ENCODE assay signal across 10 cellular contexts in the genomic region with DNA sequence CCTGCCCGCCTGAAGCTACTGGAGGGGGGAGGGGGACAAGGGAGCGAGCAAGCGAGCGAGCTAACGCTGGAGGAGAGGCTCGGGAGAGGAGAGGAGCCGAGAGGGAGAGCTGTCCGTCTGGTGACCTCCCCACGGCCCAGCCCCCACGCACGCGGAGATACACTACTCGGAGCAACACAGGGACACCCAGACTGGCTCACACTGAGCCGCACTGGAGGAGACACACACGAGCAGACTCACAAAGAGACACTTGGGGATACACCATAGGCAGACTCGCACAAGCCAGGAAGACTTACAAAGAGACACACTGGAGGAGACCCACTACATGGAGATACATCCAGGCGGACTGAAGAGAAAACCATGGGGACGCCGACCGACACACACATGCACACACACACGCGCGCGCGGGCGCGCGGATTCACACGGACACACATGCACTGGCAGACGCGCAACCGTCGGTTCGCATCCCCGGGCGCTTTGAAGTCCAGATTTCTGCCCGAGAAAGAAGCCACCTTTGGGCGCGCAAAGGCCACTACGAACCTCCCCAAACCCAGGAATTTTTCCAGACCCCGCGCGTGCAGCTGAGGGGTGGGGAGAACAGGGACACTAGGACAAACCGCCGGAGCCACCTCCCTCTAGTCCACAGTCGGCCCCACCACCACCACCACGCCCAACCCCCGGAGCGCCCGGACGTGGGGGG. TPM values are rescaled to one million over a fixed set of nuclear protein-coding genes. Genes with fewer than 3 reads are reported as not detected.
A peak's percentile ranks its signal among the peaks of the same experiment; 100 is the strongest.
DNase-seq lines count a peak whose midpoint lies in the region; ATAC-seq and TF ChIP-seq lines count a peak whose summit lies in the region.
"Had no signal": no experiment of that assay in that cellular context is flagged by ENCODE, and none has a peak within 500 bp of the region (broad histone marks: within the 10 kb centered on the region; RNA-seq: fewer than 3 reads in every experiment).

No MANE protein-coding gene starts in this region.

- no peaks in the 10 kb centered on the region for H3K9me3 ChIP-seq in thyroid gland

- TF ChIP-seq CTCF in GM23338 (conservative IDR thresholded peaks at IDR 0.05; ENCODE audit: low read depth in 2 of 2) (no peak), thyroid gland (IDR thresholded peaks at IDR 0.05) (no peak)

- peak; percentile 50 for DNase-seq in GM23338 (ENCODE audit: low spot score)
- DNase-seq in T-cell, result no peak
- peak; percentile 41 for DNase-seq in left ventricle myocardium superior
- DNase-seq in retina, result peak; percentile 81
- no peak for DNase-seq in NK-92 treated with Interleukin-12 subunit alpha and Interleukin-12 subunit beta, amount 100 ng/mL, for 24 hours (lab: John Stamatoyannopoulos, UW)
- no peak for DNase-seq in AG08395 (ENCODE audit: low spot score)
- no peak for DNase-seq in NK-92 (lab: John Stamatoyannopoulos, UW; ENCODE audit: unreplicated experiment)
- DNase-seq in thyroid gland, result no peak

- H3K27me3 ChIP-seq in GM23338 (ENCODE audit: insufficient read depth) (peaks cover 100% of the 10 kb centered on the region), thyroid gland (peaks cover 4% of the 10 kb centered on the region)

- H3K79me2 ChIP-seq in GM23338 (replicated peaks; ENCODE audit: insufficient read depth), result no peaks in the 10 kb centered on the region

- peaks cover 45% of the 10 kb centered on the region for H3K4me1 Mint-ChIP-seq in GM23338
- H3K4me1 Mint-ChIP-seq in T-cell, result peaks cover 23 to 35% (median 31%) of the 10 kb centered on the region in 3 donors

- H3K27me3 Mint-ChIP-seq in GM23338 (ENCODE audit: insufficient read depth, low read depth, poor library complexity) (peaks cover 92% of the 10 kb centered on the region), T-cell (peaks cover 70 to 87% of the 10 kb centered on the region in 2 donors)

- no peak overlapping the region for H3K27ac Mint-ChIP-seq in GM23338
- H3K27ac Mint-ChIP-seq in T-cell, result peak overlapping the region in 1 of 2 donors; percentile 62

- no peaks in the 10 kb centered on the region for H3F3A ChIP-seq in GM23338 (replicated peaks; ENCODE audit: low read depth)

- POLR2A ChIA-PET in T-cell (lab: Charles Lee), result no interaction called here

- peaks cover 6% of the 10 kb centered on the region for H4K20me1 ChIP-seq in GM23338 (replicated peaks; ENCODE audit: insufficient read depth)

- no peak overlapping the region for H3K27ac ChIP-seq in GM23338 (ENCODE audit: low read depth)
- H3K27ac ChIP-seq in thyroid gland, result no peak overlapping the region

- WGBS in thyroid gland, 2 donors, result 2 to 5% methylated on average over 18 to 32 of the region's 51 CpGs

- ATAC-seq in GM23338 (no peak), T-cell (replicated peaks in 1 of 4) (no peak), left ventricle myocardium superior (no peak)

- peak overlapping the region; percentile 78 for H3K4me2 ChIP-seq in GM23338

- H3K4me3 ChIP-seq in GM23338 (peak overlapping the region; percentile 70), thyroid gland (replicated peaks in 1 of 3) (peak overlapping the region in 1 of 3 donors; percentile 44)

- H3K36me3 Mint-ChIP-seq in GM23338 (ENCODE audit: low read depth) (no peaks in the 10 kb centered on the region; the same call in 2 of the 3 replicates), T-cell (no peaks in the 10 kb centered on the region)

- H3K9me2 ChIP-seq in GM23338 (ENCODE audit: insufficient read depth), result no peaks in the 10 kb centered on the region

- intact Hi-C loops in left ventricle myocardium superior (cut with micrococcal nuclease), result loop anchor here (5.0 kb wide), 1 partner anchor 42 kb away; no protein-coding TSS in a partner anchor
- intact Hi-C loops in thyroid gland (cut with DNase I), result no loop called here

- no peak overlapping the region for H2AFZ ChIP-seq in GM23338

- peak overlapping the region; percentile 81 for H3K4me3 Mint-ChIP-seq in GM23338
- peak overlapping the region; percentile 53 to 70 (median 66) for H3K4me3 Mint-ChIP-seq in T-cell

- H3K9me3 Mint-ChIP-seq in GM23338 (peaks cover 3% of the 10 kb centered on the region; the same call in 1 of the 3 replicates), T-cell (no peaks in the 10 kb centered on the region)

- TF ChIP-seq POLR2A in thyroid gland (IDR thresholded peaks at IDR 0.05), result no peak

- H3K36me3 ChIP-seq in GM23338 (ENCODE audit: insufficient read depth) (no peaks in the 10 kb centered on the region), thyroid gland (no peaks in the 10 kb centered on the region)

- CTCF ChIA-PET in T-cell (lab: Charles Lee), result interaction anchor here (0.7 to 1.4 kb wide), 2 partner anchors 13 to 15 kb away, joined by 3 read pairs; no protein-coding TSS in a partner anchor

- H3K4me1 ChIP-seq in GM23338 (ENCODE audit: insufficient read depth), result peaks cover 52% of the 10 kb centered on the region
- peaks cover 12 to 39% of the 10 kb centered on the region in 2 donors for H3K4me1 ChIP-seq in thyroid gland

TF ChIP-seq in GM23338, 12 proteins besides CTCF, POLR2A, EP300 and RAD21 (continues in another document):
- TF ChIP-seq, protein P1, sequence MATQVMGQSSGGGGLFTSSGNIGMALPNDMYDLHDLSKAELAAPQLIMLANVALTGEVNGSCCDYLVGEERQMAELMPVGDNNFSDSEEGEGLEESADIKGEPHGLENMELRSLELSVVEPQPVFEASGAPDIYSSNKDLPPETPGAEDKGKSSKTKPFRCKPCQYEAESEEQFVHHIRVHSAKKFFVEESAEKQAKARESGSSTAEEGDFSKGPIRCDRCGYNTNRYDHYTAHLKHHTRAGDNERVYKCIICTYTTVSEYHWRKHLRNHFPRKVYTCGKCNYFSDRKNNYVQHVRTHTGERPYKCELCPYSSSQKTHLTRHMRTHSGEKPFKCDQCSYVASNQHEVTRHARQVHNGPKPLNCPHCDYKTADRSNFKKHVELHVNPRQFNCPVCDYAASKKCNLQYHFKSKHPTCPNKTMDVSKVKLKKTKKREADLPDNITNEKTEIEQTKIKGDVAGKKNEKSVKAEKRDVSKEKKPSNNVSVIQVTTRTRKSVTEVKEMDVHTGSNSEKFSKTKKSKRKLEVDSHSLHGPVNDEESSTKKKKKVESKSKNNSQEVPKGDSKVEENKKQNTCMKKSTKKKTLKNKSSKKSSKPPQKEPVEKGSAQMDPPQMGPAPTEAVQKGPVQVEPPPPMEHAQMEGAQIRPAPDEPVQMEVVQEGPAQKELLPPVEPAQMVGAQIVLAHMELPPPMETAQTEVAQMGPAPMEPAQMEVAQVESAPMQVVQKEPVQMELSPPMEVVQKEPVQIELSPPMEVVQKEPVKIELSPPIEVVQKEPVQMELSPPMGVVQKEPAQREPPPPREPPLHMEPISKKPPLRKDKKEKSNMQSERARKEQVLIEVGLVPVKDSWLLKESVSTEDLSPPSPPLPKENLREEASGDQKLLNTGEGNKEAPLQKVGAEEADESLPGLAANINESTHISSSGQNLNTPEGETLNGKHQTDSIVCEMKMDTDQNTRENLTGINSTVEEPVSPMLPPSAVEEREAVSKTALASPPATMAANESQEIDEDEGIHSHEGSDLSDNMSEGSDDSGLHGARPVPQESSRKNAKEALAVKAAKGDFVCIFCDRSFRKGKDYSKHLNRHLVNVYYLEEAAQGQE (IDR thresholded peaks at IDR 0.05; ENCODE audit: unreplicated experiment), result no peak
- TF ChIP-seq ETS1 (IDR thresholded peaks at IDR 0.05) (no peak), EZH2 (IDR thresholded peaks at IDR 0.05; ENCODE audit: low read depth, unreplicated experiment) (peak; percentile 92), STAT1 (IDR thresholded peaks at IDR 0.05; ENCODE audit: unreplicated experiment) (no peak), POLR2AphosphoS5 (IDR thresholded peaks at IDR 0.05; ENCODE audit: low read depth) (no peak), JUNB (IDR thresholded peaks at IDR 0.05; ENCODE audit: unreplicated experiment) (no peak), EZH2phosphoT487 (IDR thresholded peaks at IDR 0.05; ENCODE audit: unreplicated experiment) (peak; percentile 75)

RNA-seq across cellular contexts. Expression of gene CNTFR, which starts 0.7 kb away (rescaled TPM):
- total RNA-seq in GM23338 (2014; rRNA removed; shearing (Covaris generic)), result 1.1 and 1.9 TPM in 2 replicates
- 0.59 and 0.73 TPM in 2 replicates for polyA plus RNA-seq in GM23338 (2016; fragmentation: Nextera tagmentation; extraction: Ambion mirVana)
- total RNA-seq in T-cell (not detected), left ventricle myocardium superior (3.3 TPM), thyroid gland (10 to 100 TPM in 3 of 4 donors, 1 to 10 TPM in 1; 8.6 to 17.3 (median 14.1) TPM)
- total RNA-seq: renal cortical epithelial cell; T-helper 1 cell treated with Interleukin-12 subunit alpha and Interleukin-12 subunit beta and Interleukin-4 antibody, amounts not matched to agents 30 ng/mL and 1 ng/mL, for 36 hours had no signal

RNA-seq across cellular contexts. Expression of gene RPP25L, which starts 23.1 kb away (rescaled TPM):
- 19.9 and 25.1 TPM in 2 replicates for total RNA-seq in GM23338 (2014; rRNA removed; shearing (Covaris generic))
- 16.4 and 18.5 TPM in 2 replicates for polyA plus RNA-seq in GM23338 (2016; fragmentation: Nextera tagmentation; extraction: Ambion mirVana)
- total RNA-seq in T-cell, result 10 to 100 TPM in 4 of 5 donors, 1 to 10 TPM in 1; 9.3 to 28.6 (median 22.5) TPM
- total RNA-seq in left ventricle myocardium superior, result 40.8 TPM
- total RNA-seq in thyroid gland, result 10 to 100 TPM; 20.7 to 39.0 (median 25.8) TPM

RNA-seq across cellular contexts. Expression of gene DCTN3, which starts 31.5 kb away (rescaled TPM):
- total RNA-seq in GM23338 (2014; rRNA removed; shearing (Covaris generic)), result 12.9 and 20.6 TPM in 2 replicates
- 17.9 and 23.2 TPM in 2 replicates for polyA plus RNA-seq in GM23338 (2016; fragmentation: Nextera tagmentation; extraction: Ambion mirVana)
- total RNA-seq in T-cell (10 to 100 TPM; 60.8 to 82.9 (median 69.0) TPM), left ventricle myocardium superior (139 TPM), thyroid gland (100 to 1,000 TPM in 2 of 4 donors, 10 to 100 TPM in 2; 54.6 to 140 (median 89.2) TPM)

RNA-seq across cellular contexts. Expression of gene ARID3C, which starts 40.0 kb away (rescaled TPM):
- 0.49 TPM in 1 of 2 replicates, not detected in the other for total RNA-seq in GM23338 (2014; rRNA removed; shearing (Covaris generic))
- polyA plus RNA-seq in GM23338 (2016; fragmentation: Nextera tagmentation; extraction: Ambion mirVana), result not detected in 2 replicates
- total RNA-seq in T-cell (under 1 TPM in 1 of 5 donors, not detected in 4; 0.38 TPM), left ventricle myocardium superior (not detected), thyroid gland (not detected)
- total RNA-seq: renal cortical epithelial cell had no signal

RNA-seq across cellular contexts. Expression of gene SIGMAR1, which starts 48.8 kb away (rescaled TPM):
- 104 and 167 TPM in 2 replicates for total RNA-seq in GM23338 (2014; rRNA removed; shearing (Covaris generic))
- 76.4 and 82.3 TPM in 2 replicates for polyA plus RNA-seq in GM23338 (2016; fragmentation: Nextera tagmentation; extraction: Ambion mirVana)
- total RNA-seq in T-cell (10 to 100 TPM; 27.7 to 65.9 (median 60.9) TPM), left ventricle myocardium superior (23.1 TPM), thyroid gland (10 to 100 TPM; 48.6 to 89.7 (median 76.6) TPM)

Comparison
In these comparisons a context has a peak if more than half of its experiments do, and no peak if none do; other contexts are left out.
1. DNase-seq: peak in GM23338 (single experiment), left ventricle myocardium superior (single experiment) and retina (single experiment); none in T-cell (0 of 34), NK-92 treated with Interleukin-12 subunit alpha and Interleukin-12 subunit beta, amount 100 ng/mL, for 24 hours (single experiment), AG08395 (single experiment), NK-92 (single experiment) and thyroid gland (0 of 2).